ENCODE assay signal across 14 cellular contexts in the genomic region with DNA sequence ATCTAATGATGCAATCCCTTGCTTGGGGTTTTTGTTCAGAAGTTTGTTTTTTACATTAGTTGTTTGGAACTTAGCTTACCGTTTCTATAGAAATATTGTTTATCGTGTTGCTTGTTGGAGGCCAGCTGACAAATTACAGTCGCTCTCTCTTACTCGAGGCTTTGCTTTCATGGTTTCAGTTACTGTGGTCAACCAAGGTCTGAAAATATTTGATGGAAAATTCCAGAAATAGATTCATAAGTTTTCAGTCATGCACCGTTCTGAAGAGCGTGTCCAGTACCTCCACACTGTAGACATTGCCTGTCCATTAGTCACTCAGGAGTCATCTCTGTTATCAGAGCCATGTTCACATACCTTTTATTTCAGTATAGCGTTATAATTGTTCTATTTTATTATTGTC. TPM values are rescaled to one million over a fixed set of nuclear protein-coding genes. Genes with fewer than 3 reads are reported as not detected.
DNase-seq lines count a peak whose midpoint lies in the region; ATAC-seq, FAIRE-seq and TF ChIP-seq lines count a peak whose summit lies in the region.
"Had no signal": no experiment of that assay in that cellular context is flagged by ENCODE, and none has a peak within 500 bp of the region (broad histone marks: within the 10 kb centered on the region; RNA-seq: fewer than 3 reads in every experiment).

No MANE protein-coding gene starts in this region.

- no peak for TF ChIP-seq CTCF in DOHH2 (IDR thresholded peaks at IDR 0.05; ENCODE audit: low read depth, low read length, poor library complexity, severe bottlenecking)
- no peak for TF ChIP-seq CTCF in HL-60 (IDR thresholded peaks at IDR 0.05; ENCODE audit: insufficient read depth, low read length)
- no peak for TF ChIP-seq CTCF in GM12878 (IDR thresholded peaks at IDR 0.05 in 2 of 3, conservative IDR thresholded peaks at IDR 0.05 in 1 of 3; ENCODE audit: control insufficient read depth in 2 of 3, extremely low read depth in 1 of 3, insufficient read depth in 1 of 3, low read depth in 3 of 3, low read length in 3 of 3)

- H3K27ac ChIP-seq in DOHH2 (ENCODE audit: low read depth, low read length) (no peak overlapping the region), HL-60 (replicated peaks) (peak overlapping the region; percentile 52), GM12878 (ENCODE audit: control insufficient read depth, insufficient read depth) (peak overlapping the region; percentile 70)
- H3K27ac ChIP-seq: colonic mucosa had no signal

- POLR2A ChIA-PET in GM12878 (lab: Charles Lee), result interaction anchor here (0.9 to 1.2 kb wide), 2 partner anchors 61 to 62 kb away, joined by 3 to 4 read pairs; a partner anchor contains a TSS

- no peak overlapping the region for H2AFZ ChIP-seq in GM12878 (ENCODE audit: control insufficient read depth, low read depth, low read length)

- in situ Hi-C loops in GM12878 (cut with MboI), result no loop called here

- intact Hi-C loops in GM12878 (cut with micrococcal nuclease; ENCODE audit: unreplicated experiment), result no loop called here

- RAD21 ChIA-PET in GM12878 (lab: Charles Lee; ENCODE audit: unreplicated experiment), result no interaction called here

- peaks cover 27% of the 10 kb centered on the region for H3K4me1 ChIP-seq in DOHH2 (ENCODE audit: control insufficient read depth, low read length)
- peaks cover 50% of the 10 kb centered on the region for H3K4me1 ChIP-seq in GM12878 (ENCODE audit: control insufficient read depth, insufficient read depth, low read length)
- H3K4me1 ChIP-seq: colonic mucosa had no signal

- H3K79me2 ChIP-seq in DOHH2 (ENCODE audit: control insufficient read depth, low read length) (no peaks in the 10 kb centered on the region), GM12878 (ENCODE audit: control insufficient read depth, insufficient read depth, low read length) (no peaks in the 10 kb centered on the region)

- H3K9me3 ChIP-seq in DOHH2 (ENCODE audit: control insufficient read depth, insufficient read depth, low read length) (no peaks in the 10 kb centered on the region), GM12878 (replicated peaks; ENCODE audit: control insufficient read depth, insufficient read depth, low read length) (no peaks in the 10 kb centered on the region; the same call in 2 of the 3 replicates)
- H3K9me3 ChIP-seq: colonic mucosa, MG63 had no signal

- CTCF ChIA-PET in GM12878 (lab: Yijun Ruan, JAX), result interaction anchor here (0.7 kb wide), 1 partner anchor 401 kb away, joined by 3 read pairs; no protein-coding TSS in a partner anchor

- BruUV-seq in GM12878 (replicated peaks; lab: Mats Ljungman, UMichigan), result no TSS peak

- peak overlapping the region; percentile 52 for H3K4me2 ChIP-seq in DOHH2 (ENCODE audit: low read length)
- H3K4me2 ChIP-seq in GM12878 (ENCODE audit: control insufficient read depth, insufficient read depth), result 0 out of 2 replicates have a peak overlapping the region, but pooled peaks have one; percentile 31

- H3K27me3 ChIP-seq in DOHH2 (ENCODE audit: control insufficient read depth, low read length) (no peaks in the 10 kb centered on the region), HL-60 (ENCODE audit: insufficient read depth, poor library complexity, severe bottlenecking) (no peaks in the 10 kb centered on the region), GM12878 (replicated peaks in 1 of 2; ENCODE audit: control insufficient read depth in 2 of 2, insufficient read depth in 2 of 2, low read length in 1 of 2) (no peaks in the 10 kb centered on the region)
- H3K27me3 ChIP-seq: colonic mucosa, MG63 had no signal

- no peak for TF ChIP-seq RAD21 in GM12878 (IDR thresholded peaks at IDR 0.05; ENCODE audit: insufficient read depth, low read depth, low read length)

- SMC1A ChIA-PET in GM12878 (lab: Charles Lee; ENCODE audit: uncharacterized antibody, unreplicated experiment), result interaction anchor here (1.1 kb wide), 1 partner anchor 44 kb away, joined by 4 read pairs; no protein-coding TSS in a partner anchor

- no peaks in the 10 kb centered on the region for H4K20me1 ChIP-seq in DOHH2 (ENCODE audit: control insufficient read depth, insufficient read depth, low read depth, low read length)
- H4K20me1 ChIP-seq in GM12878 (ENCODE audit: control insufficient read depth, insufficient read depth), result no peaks in the 10 kb centered on the region

- WGBS in GM12878 (ENCODE audit: insufficient coverage, insufficient replicate concordance, low lambda C conversion rate, missing lambda C conversion rate), result 92% methylated on average over 7 of the region's 7 CpGs

- TF ChIP-seq EP300 in GM12878 (IDR thresholded peaks at IDR 0.05; ENCODE audit: borderline replicate concordance in 1 of 2, control insufficient read depth in 1 of 2, low read depth in 2 of 2, low read length in 2 of 2), result no peak; a peak in 1 of 4 replicates

- no peaks in the 10 kb centered on the region for H3K9me2 ChIP-seq in DOHH2 (replicated peaks; ENCODE audit: control insufficient read depth, low read length)

- FAIRE-seq in GM12878 (lab: Jason Lieb, UNC), result no peak

- DNase-seq in HL-60 (ENCODE audit: low read depth in 1 of 2, low spot score in 1 of 2), result no peak
- DNase-seq in GM12878 (ENCODE audit: low read depth, low spot score), result no peak
- DNase-seq in non-pigmented ciliary epithelial cell (ENCODE audit: low read depth), result peak; percentile 82
- no peak for DNase-seq in GM19240 (ENCODE audit: insufficient read length, low spot score)
- DNase-seq in effector CD8-positive, alpha-beta T cell (lab: John Stamatoyannopoulos, UW), result no peak
- DNase-seq in NCI-H2171 treated with DMSO at 0.1 percent for 48 hours (lab: John Stamatoyannopoulos, UW), result no peak
- DNase-seq: activated CD4-positive, alpha-beta T cell treated with anti-CD3 and anti-CD28 coated beads for 1 hour; colonic mucosa; DND-41; hippocampal formation; MG63; NCI-H446 treated with DMSO at 0.1 percent for 48 hours had no signal

- no peak overlapping the region for H3K9ac ChIP-seq in GM12878 (ENCODE audit: control insufficient read depth, insufficient read depth, low read length)

- H3F3A ChIP-seq in DOHH2 (ENCODE audit: control insufficient read depth, insufficient read depth), result peaks cover 20% of the 10 kb centered on the region

- no peak for TF ChIP-seq POLR2A in GM12878 (IDR thresholded peaks at IDR 0.05; ENCODE audit: low read depth, low read length)

- 0 out of 2 replicates have a peak, but pooled peaks cover 3% of the 10 kb centered on the region for H3K36me3 ChIP-seq in DOHH2 (ENCODE audit: control insufficient read depth, low read length)
- peaks cover 0 to 11% of the 10 kb centered on the region in 2 experiments; a peak in 2 of 4 replicates for H3K36me3 ChIP-seq in GM12878 (ENCODE audit: control insufficient read depth in 2 of 2, insufficient read depth in 2 of 2, low read length in 1 of 2)
- H3K36me3 ChIP-seq: colonic mucosa, MG63 had no signal

- H3K4me3 ChIP-seq in DOHH2 (ENCODE audit: low read length) (peak overlapping the region; percentile 11; the same call in 1 of the 2 replicates), HL-60 (replicated peaks; ENCODE audit: insufficient read depth, low read length) (no peak overlapping the region), GM12878 (peak overlapping the region; percentile 0; the same call in 1 of the 2 replicates)
- H3K4me3 ChIP-seq: colonic mucosa, MG63 had no signal

- ATAC-seq in GM12878, result peak; percentile 6; the same call in 2 of the 3 replicates
- no peak for ATAC-seq in GM19463 (IDR thresholded peaks at IDR 0.05; ENCODE audit: unreplicated experiment)

TF ChIP-seq in GM12878, 131 proteins besides CTCF, POLR2A, EP300 and RAD21:
- TF ChIP-seq MEF2A (IDR thresholded peaks at IDR 0.05; ENCODE audit: insufficient read depth, low read depth, low read length) (peak; percentile 64; the same call in 1 of the 2 replicates), NFIC (IDR thresholded peaks at IDR 0.05; ENCODE audit: low read depth, low read length) (peak; percentile 36; the same call in 1 of the 2 replicates), RUNX3 (IDR thresholded peaks at IDR 0.05; ENCODE audit: low read length) (peak; percentile 74; the same call in 1 of the 2 replicates), ZNF24 (IDR thresholded peaks at IDR 0.05) (no peak), FOXM1 (IDR thresholded peaks at IDR 0.05; ENCODE audit: low read depth, low read length) (peak; percentile 34; the same call in 1 of the 2 replicates), MEF2B (IDR thresholded peaks at IDR 0.05; ENCODE audit: partially characterized antibody, poor library complexity, severe bottlenecking) (peak; percentile 38), SMAD5 (IDR thresholded peaks at IDR 0.05; ENCODE audit: low read depth) (no peak)

RNA-seq across cellular contexts. Expression of a gene that starts 47.9 kb away (rescaled TPM):
- total RNA-seq in GM12878 (2013; cell fraction: nucleolus; rRNA removed), result 80.2 and 89.8 TPM in 2 replicates
- 202 and 261 TPM in 2 replicates for total RNA-seq in GM12878 (2014; rRNA removed)
- 331 and 346 TPM in 2 replicates for total RNA-seq in GM12878 (2014; rRNA removed; fragmentation: Illumina TruSeq; extraction: Trizol)
- 187 and 189 TPM in 2 replicates for total RNA-seq in GM12878 (2021)
- polyA plus RNA-seq in GM12878 (2011; ENCODE audit: low read depth), result 40.6 TPM
- 157 and 297 TPM in 2 replicates for polyA plus RNA-seq in GM12878 (2011; rRNA removed)
- 37.2 and 48.9 TPM in 2 replicates for polyA plus RNA-seq in GM12878 (2011; cell fraction: cytosol; rRNA removed)
- polyA plus RNA-seq in GM12878 (2011; cell fraction: nucleus; rRNA removed), result 39.0 and 50.4 TPM in 2 replicates
- polyA plus RNA-seq in GM12878 (2012), result 91.2 and 106 TPM in 2 replicates
- polyA plus RNA-seq in GM12878 (2014; fragmentation: Illumina TruSeq; extraction: Trizol), result 312 and 372 TPM in 2 replicates
- polyA plus RNA-seq in GM12878 (2014; fragmentation: Nextera tagmentation; extraction: Ambion mirVana), result 100 to 1,000 TPM; 111 to 117 TPM
- 139 and 164 TPM in 2 replicates for polyA plus RNA-seq in GM12878 (2014; rRNA removed)
- polyA plus RNA-seq in GM12878 (2016; fragmentation: Nextera tagmentation; extraction: Ambion mirVana), result 100 to 1,000 TPM; 206 to 212 TPM
- 25.4 and 34.5 TPM in 2 replicates for polyA minus RNA-seq in GM12878 (2011; rRNA and poly(A)+ RNA removed)
- 52.5 and 58.5 TPM in 2 replicates for polyA minus RNA-seq in GM12878 (2011; cell fraction: cytosol; rRNA and poly(A)+ RNA removed)
- polyA minus RNA-seq in GM12878 (2011; cell fraction: nucleus; rRNA and poly(A)+ RNA removed), result 30.2 and 60.7 TPM in 2 replicates
